9 cellular contexts compared by ENCODE assay signal in the genomic region with DNA sequence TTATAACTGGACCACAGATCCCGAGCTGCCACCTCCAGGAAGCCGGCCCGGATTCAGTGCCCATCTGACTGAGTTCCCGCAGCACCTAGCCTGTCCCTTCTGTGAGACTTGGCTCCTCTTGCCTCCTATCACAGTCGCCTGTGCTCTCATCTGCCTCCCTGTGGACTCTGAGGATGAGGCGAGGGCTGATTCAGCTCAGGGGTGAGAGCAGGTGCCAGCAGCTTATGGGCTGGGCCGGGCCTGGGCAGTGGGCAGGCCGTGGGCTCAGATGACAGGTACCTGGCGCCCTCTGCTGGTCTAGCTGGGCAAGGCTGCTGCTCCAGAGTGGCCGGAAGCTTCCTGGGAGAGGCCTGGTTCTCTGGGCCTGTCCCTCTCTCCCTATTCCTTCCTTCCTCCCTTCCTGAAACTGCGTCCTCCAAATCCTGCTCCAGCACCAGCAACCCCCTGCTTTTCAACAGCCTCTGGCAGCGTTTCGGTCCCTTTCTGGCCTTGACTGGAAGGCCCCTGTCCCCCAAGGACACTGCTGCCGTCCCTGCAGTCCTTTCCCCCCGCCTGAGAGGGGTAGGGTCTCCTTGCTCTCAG. TPM values are rescaled to one million over a fixed set of nuclear protein-coding genes. Genes with fewer than 3 reads are reported as not detected.
DNase-seq lines count a peak whose midpoint lies in the region; ATAC-seq, FAIRE-seq and TF ChIP-seq lines count a peak whose summit lies in the region.
"Had no signal": no experiment of that assay in that cellular context is flagged by ENCODE, and none has a peak within 500 bp of the region (broad histone marks: within the 10 kb centered on the region; RNA-seq: fewer than 3 reads in every experiment).

No MANE protein-coding gene starts in this region.

- DNase-seq in D341Med (ENCODE audit: low spot score) (peak; percentile 93), MM.1S (peak; percentile 76), SHP77 (lab: John Stamatoyannopoulos, UW) (peak; percentile 95 to 96), glomerular endothelial cell (ENCODE audit: extremely low read depth, low read depth, low spot score) (peak; percentile 23), pancreas (peak; percentile 76 to 94 (median 91)), type B pancreatic cell (ENCODE audit: extremely low spot score, unreplicated experiment) (peak; percentile 89)
- peak; percentile 67 for DNase-seq in activated naive CD4-positive, alpha-beta T cell treated with Interleukin-2 at 50 U/mL for 16 hours

- peaks cover 7% of the 10 kb centered on the region for H3K4me1 Mint-ChIP-seq in type B pancreatic cell (ENCODE audit: unreplicated experiment)

- no peaks in the 10 kb centered on the region for H4K20me1 ChIP-seq in MM.1S (ENCODE audit: insufficient read depth, low read length)

- FAIRE-seq in pancreas (lab: Jason Lieb, UNC) = no peak
- FAIRE-seq: colon had no signal

- H3K4me1 ChIP-seq in MM.1S (ENCODE audit: low read length) (no peaks in the 10 kb centered on the region), pancreas (no peaks in the 10 kb centered on the region)

- 29 to 32% methylated on average over 15 of the region's 15 CpGs for WGBS in pancreas, 2 donors

- no peak overlapping the region for H3K4me3 Mint-ChIP-seq in type B pancreatic cell

- H3K27ac ChIP-seq in MM.1S (ENCODE audit: low read length) (no peak overlapping the region), pancreas (no peak overlapping the region)

- TF ChIP-seq CTCF in MM.1S (IDR thresholded peaks at IDR 0.05; ENCODE audit: low read length) (peak; percentile 89), pancreas (IDR thresholded peaks at IDR 0.05) (peak; percentile 80 to 82 (median 81)), type B pancreatic cell (conservative IDR thresholded peaks at IDR 0.05) (peak; percentile 96)

- no peaks in the 10 kb centered on the region for H3F3A ChIP-seq in MM.1S (ENCODE audit: insufficient read depth, low read length)

- no peaks in the 10 kb centered on the region for H3K9me2 ChIP-seq in MM.1S (replicated peaks; ENCODE audit: insufficient read depth, low read length)

- ATAC-seq in GM21825 (IDR thresholded peaks at IDR 0.05; ENCODE audit: unreplicated experiment) (peak; percentile 84), pancreas (peak; percentile 100)

- H3K36me3 ChIP-seq in MM.1S (replicated peaks; ENCODE audit: insufficient read depth, low read length) (no peaks in the 10 kb centered on the region), pancreas (no peaks in the 10 kb centered on the region)

- no peaks in the 10 kb centered on the region for H3K27me3 ChIP-seq in MM.1S (replicated peaks; ENCODE audit: insufficient read depth, low read length)
- no peaks in the 10 kb centered on the region for H3K27me3 ChIP-seq in pancreas

- no peaks in the 10 kb centered on the region for H3K36me3 Mint-ChIP-seq in type B pancreatic cell

- H3K79me2 ChIP-seq in MM.1S (ENCODE audit: low read length) = no peaks in the 10 kb centered on the region

- peak overlapping the region; percentile 2 for H3K27ac Mint-ChIP-seq in type B pancreatic cell

- no peaks in the 10 kb centered on the region for H3K9me3 ChIP-seq in MM.1S (replicated peaks; ENCODE audit: insufficient read depth, low read length)
- H3K9me3 ChIP-seq in pancreas = no peaks in the 10 kb centered on the region

- H3K4me3 ChIP-seq in MM.1S (ENCODE audit: low read length) (no peak overlapping the region), pancreas (no peak overlapping the region)

- H3K9ac ChIP-seq in MM.1S (ENCODE audit: low read length) = no peak overlapping the region

- H3K9me3 Mint-ChIP-seq in type B pancreatic cell = no peaks in the 10 kb centered on the region

- peak overlapping the region; percentile 66 for H2AFZ ChIP-seq in MM.1S (ENCODE audit: low read length)

- H3K4me2 ChIP-seq in MM.1S (ENCODE audit: low read depth, low read length) = no peak overlapping the region

- peaks cover 13% of the 10 kb centered on the region for H3K27me3 Mint-ChIP-seq in type B pancreatic cell

- intact Hi-C loops in pancreas (cut with DNase I) = no loop called here

RNA-seq across cellular contexts. Expression of a gene that starts 17.3 kb away (rescaled TPM):
- total RNA-seq in glomerular endothelial cell (0.97 and 2.6 TPM in 2 replicates), pancreas (10 to 100 TPM in 1 of 6 donors, 1 to 10 TPM in 4, under 1 TPM in 1; 0.95 to 10.1 (median 1.6) TPM), type B pancreatic cell (ENCODE audit: low replicate concordance) (9.5 and 15.3 TPM in 2 replicates)
- polyA plus RNA-seq in pancreas = 1 to 10 TPM; 3.4 to 4.9 TPM

RNA-seq across cellular contexts. Expression of a gene that starts 23.3 kb away (rescaled TPM):
- total RNA-seq in glomerular endothelial cell = not detected in 2 replicates
- not detected for total RNA-seq in pancreas
- polyA plus RNA-seq in pancreas = under 1 TPM; 0.02 to 0.04 TPM
- total RNA-seq in type B pancreatic cell (ENCODE audit: low replicate concordance) = 0.05 TPM in 1 of 2 replicates, not detected in the other

RNA-seq across cellular contexts. Expression of a gene that starts 41.6 kb away (rescaled TPM):
- total RNA-seq in glomerular endothelial cell = not detected in 2 replicates
- total RNA-seq in pancreas = 1 to 10 TPM; 1.1 to 2.0 (median 1.6) TPM
- 10 to 100 TPM in 1 of 2 donors, 1 to 10 TPM in 1; 4.6 to 15.6 TPM for polyA plus RNA-seq in pancreas
- total RNA-seq in type B pancreatic cell (ENCODE audit: low replicate concordance) = 2.9 and 3.8 TPM in 2 replicates

Comparison
In these comparisons a context has a peak if more than half of its experiments do, and no peak if none do; other contexts are left out.
1. DNase-seq: peak in every context shown above with its lines; median percentile 96 in SHP77; 93 in D341Med; 91 in pancreas; 89 in type B pancreatic cell; 76 in MM.1S; 67 in activated naive CD4-positive, alpha-beta T cell treated with Interleukin-2 at 50 U/mL for 16 hours; 23 in glomerular endothelial cell.